In the genomic region with DNA sequence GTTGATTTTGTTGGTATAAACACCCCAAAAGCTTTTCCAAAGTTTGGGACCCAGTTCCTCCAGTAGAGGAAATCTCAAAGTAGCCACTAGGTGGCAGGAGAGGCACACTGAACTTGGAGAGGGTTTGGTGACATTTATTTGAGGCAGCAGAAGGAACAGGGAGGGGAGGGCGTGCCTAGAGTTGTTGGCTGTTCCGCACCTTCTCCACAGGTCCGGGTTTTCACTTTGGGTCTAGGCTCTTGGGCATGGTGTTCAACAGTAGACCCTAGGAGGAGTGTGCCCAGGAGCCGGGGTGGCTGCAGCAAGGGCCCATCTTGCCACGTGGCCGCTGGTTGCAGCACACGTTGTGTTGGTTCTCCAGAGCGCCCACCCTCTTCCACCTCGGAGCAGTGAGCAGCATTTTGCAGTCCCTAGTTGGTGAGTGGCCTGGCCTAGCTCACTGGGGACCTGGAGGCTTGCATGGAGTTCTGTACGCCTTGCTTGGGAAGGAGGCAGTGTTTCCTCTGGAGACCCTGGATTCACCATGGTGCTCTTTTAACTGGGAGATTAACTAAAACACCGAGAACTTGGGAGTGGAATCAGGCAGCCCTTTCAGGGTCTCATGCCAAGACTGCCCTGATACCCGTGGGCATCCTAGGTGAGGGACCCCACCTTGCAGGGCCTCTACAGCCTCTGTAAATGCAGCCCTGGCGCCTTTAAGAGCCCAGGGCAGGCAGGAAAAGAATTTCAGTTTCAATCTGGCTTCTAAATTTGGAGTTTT, we compare ENCODE assay signal across 8 cellular contexts. TPM values are rescaled to one million over a fixed set of nuclear protein-coding genes. Genes with fewer than 3 reads are reported as not detected.
DNase-seq lines count a peak whose midpoint lies in the region; ATAC-seq, FAIRE-seq and TF ChIP-seq lines count a peak whose summit lies in the region.

No MANE protein-coding gene starts in this region.

- peaks cover 47% of the 10 kb centered on the region for H3K36me3 ChIP-seq in mesodermal cell (ENCODE audit: control insufficient read depth, insufficient read depth, low read length)

- peak overlapping the region; percentile 100 for H3K27ac ChIP-seq in mesodermal cell (ENCODE audit: low read depth, low read length, severe bottlenecking)

- no peaks in the 10 kb centered on the region for H3K9me3 ChIP-seq in mesodermal cell (ENCODE audit: control insufficient read depth, low read length)

- WGBS in mesodermal cell (ENCODE audit: insufficient coverage in 2 of 2), 2 experiments: 7 to 10% methylated on average over 12 to 13 of the region's 13 CpGs

- peak; percentile 74 for DNase-seq in HTR-8/SVneo (ENCODE audit: insufficient read length, low spot score)
- DNase-seq in NOMO-1 treated with DMSO at 0.1 percent for 48 hours (lab: John Stamatoyannopoulos, UW; ENCODE audit: unreplicated experiment): peak; percentile 90
- peak in 2 of 3 experiments; percentile 44 to 51 for DNase-seq in activated CD8-positive, alpha-beta memory T cell treated with anti-CD3 and anti-CD28 coated beads for 48 hours (ENCODE audit: low read depth in 2 of 3, low spot score in 2 of 3)
- peak; percentile 54 for DNase-seq in stimulated activated CD8-positive, alpha-beta memory T cell treated with anti-CD3 and anti-CD28 coated beads, Interleukin-15, amount 100 ng/mL, for 1 hour (ENCODE audit: low read depth)

- FAIRE-seq in HTR-8/SVneo (lab: Jason Lieb, UNC): peak; percentile 55
- peak; percentile 77 for FAIRE-seq in endometrium (lab: Jason Lieb, UNC)

- peak overlapping the region; percentile 45 for H3K4me3 ChIP-seq in mesodermal cell (ENCODE audit: extremely low read depth, insufficient read depth, low read length, poor library complexity, severe bottlenecking)

- no peak for ATAC-seq in GM18870 (IDR thresholded peaks at IDR 0.05; ENCODE audit: unreplicated experiment)

- peaks cover 61% of the 10 kb centered on the region for H3K4me1 ChIP-seq in mesodermal cell (ENCODE audit: control insufficient read depth, insufficient read depth, low read length, poor library complexity, severe bottlenecking)

- peak; percentile 36 for TF ChIP-seq POLR2A in GM15510 (IDR thresholded peaks at IDR 0.05; ENCODE audit: borderline replicate concordance, extremely low read depth, insufficient read length)

RNA-seq across cellular contexts. Expression of gene PTPA, which starts 28.2 kb away (rescaled TPM):
- 128 TPM for polyA plus RNA-seq in mesodermal cell (2013, experiment 1 of 2)
- 108 TPM for polyA plus RNA-seq in mesodermal cell (2013, experiment 2 of 2)

RNA-seq across cellular contexts. Expression of gene CRAT, which starts 28.8 kb away (rescaled TPM):
- polyA plus RNA-seq in mesodermal cell (2013, experiment 1 of 2): 27.2 TPM
- polyA plus RNA-seq in mesodermal cell (2013, experiment 2 of 2): 24.9 TPM

RNA-seq across cellular contexts. Expression of gene IER5L, which starts 38.6 kb away (rescaled TPM):
- 75.6 TPM for polyA plus RNA-seq in mesodermal cell (2013, experiment 1 of 2)
- polyA plus RNA-seq in mesodermal cell (2013, experiment 2 of 2): 55.6 TPM

RNA-seq across cellular contexts. Expression of gene DOLPP1, which starts 58.5 kb away (rescaled TPM):
- polyA plus RNA-seq in mesodermal cell (2013, experiment 1 of 2): 18.4 TPM
- 14.8 TPM for polyA plus RNA-seq in mesodermal cell (2013, experiment 2 of 2)
